ENCODE assay signal across 12 cellular contexts in genomic region chr12:128796439-128797118, GRCh38. TPM values are rescaled to one million over a fixed set of nuclear protein-coding genes. Genes with fewer than 3 reads are reported as not detected.
DNase-seq lines count a peak whose midpoint lies in the region; ATAC-seq lines count a peak whose summit lies in the region.
"Had no signal": no experiment of that assay in that cellular context is flagged by ENCODE, and none has a peak within 500 bp of the region (broad histone marks: within the 10 kb centered on the region; RNA-seq: fewer than 3 reads in every experiment).

No MANE protein-coding gene starts in this region.

- no peak overlapping the region for H3K4me3 Mint-ChIP-seq in activated CD8-positive, alpha-beta memory T cell treated with anti-CD3 and anti-CD28 coated beads, Interleukin-2, amount 10 ng/mL, durations not matched to agents 7 days and 5 days
- H3K4me3 Mint-ChIP-seq in effector memory CD8-positive, alpha-beta T cell = peak overlapping the region; percentile 76 to 87
- H3K4me3 Mint-ChIP-seq in stimulated activated effector memory CD8-positive, alpha-beta T cell treated with anti-CD3 and anti-CD28 coated beads, Interleukin-12 subunit alpha, Interleukin-12 subunit beta, amount 100 ng/mL, for 72 hours = peak overlapping the region; percentile 60

- peaks cover 21% of the 10 kb centered on the region for H3K4me1 ChIP-seq in HUES6 (ENCODE audit: control insufficient read depth, insufficient read depth, low read length)

- no peaks in the 10 kb centered on the region for H3K9me3 ChIP-seq in HUES6 (ENCODE audit: control insufficient read depth, insufficient read depth, low read depth, low read length)
- H3K9me3 ChIP-seq: thoracic aorta had no signal

- H3K4me1 Mint-ChIP-seq in activated CD8-positive, alpha-beta memory T cell treated with anti-CD3 and anti-CD28 coated beads, Interleukin-2, amount 10 ng/mL, durations not matched to agents 7 days and 5 days = peaks cover 52% of the 10 kb centered on the region
- H3K4me1 Mint-ChIP-seq in effector memory CD8-positive, alpha-beta T cell (ENCODE audit: low read depth in 2 of 2) = peaks cover 71 to 76% of the 10 kb centered on the region in 2 donors
- H3K4me1 Mint-ChIP-seq in stimulated activated effector memory CD8-positive, alpha-beta T cell treated with anti-CD3 and anti-CD28 coated beads, Interleukin-12 subunit alpha, Interleukin-12 subunit beta, amount 100 ng/mL, for 72 hours = peaks cover 81% of the 10 kb centered on the region

- ATAC-seq in activated CD8-positive, alpha-beta memory T cell treated with anti-CD3 and anti-CD28 coated beads, Interleukin-2, amount 10 ng/mL, durations not matched to agents 7 days and 5 days = peak; percentile 48
- peak; percentile 67 for ATAC-seq in effector memory CD8-positive, alpha-beta T cell (replicated peaks)
- peak; percentile 65 for ATAC-seq in stimulated activated effector memory CD8-positive, alpha-beta T cell treated with anti-CD3 and anti-CD28 coated beads, Interleukin-12 subunit alpha, Interleukin-12 subunit beta, amount 100 ng/mL, for 72 hours
- no peak for ATAC-seq in HG02885 (IDR thresholded peaks at IDR 0.05; ENCODE audit: poor library complexity, unreplicated experiment)
- ATAC-seq: HCT116, right cardiac atrium had no signal

- peak overlapping the region; percentile 12 for H3K9ac ChIP-seq in HUES6 (ENCODE audit: low read length)

- no peaks in the 10 kb centered on the region for H3K9me3 Mint-ChIP-seq in activated CD8-positive, alpha-beta memory T cell treated with anti-CD3 and anti-CD28 coated beads, Interleukin-2, amount 10 ng/mL, durations not matched to agents 7 days and 5 days (ENCODE audit: low read depth)
- no peaks in the 10 kb centered on the region for H3K9me3 Mint-ChIP-seq in effector memory CD8-positive, alpha-beta T cell
- H3K9me3 Mint-ChIP-seq in stimulated activated effector memory CD8-positive, alpha-beta T cell treated with anti-CD3 and anti-CD28 coated beads, Interleukin-12 subunit alpha, Interleukin-12 subunit beta, amount 100 ng/mL, for 72 hours = no peaks in the 10 kb centered on the region

- CTCF ChIA-PET in activated CD8-positive, alpha-beta memory T cell treated with anti-CD3 and anti-CD28 coated beads, Interleukin-2, amount 10 ng/mL, durations not matched to agents 7 days and 5 days (lab: Charles Lee) = interaction anchor here (0.8 to 2.4 kb wide), 3 partner anchors 8 to 27 kb away, joined by 3 to 7 read pairs (median 3); partner anchors contain the start of gene SLC15A4

- H3K27ac Mint-ChIP-seq in activated CD8-positive, alpha-beta memory T cell treated with anti-CD3 and anti-CD28 coated beads, Interleukin-2, amount 10 ng/mL, durations not matched to agents 7 days and 5 days = peak overlapping the region; percentile 70
- H3K27ac Mint-ChIP-seq in effector memory CD8-positive, alpha-beta T cell = peak overlapping the region; percentile 99 to 100
- peak overlapping the region; percentile 92 for H3K27ac Mint-ChIP-seq in stimulated activated effector memory CD8-positive, alpha-beta T cell treated with anti-CD3 and anti-CD28 coated beads, Interleukin-12 subunit alpha, Interleukin-12 subunit beta, amount 100 ng/mL, for 72 hours

- H3K36me3 ChIP-seq in HUES6 (ENCODE audit: control insufficient read depth, insufficient read depth, low read length) = peaks cover 86% of the 10 kb centered on the region

- no peaks in the 10 kb centered on the region for H3K27me3 Mint-ChIP-seq in activated CD8-positive, alpha-beta memory T cell treated with anti-CD3 and anti-CD28 coated beads, Interleukin-2, amount 10 ng/mL, durations not matched to agents 7 days and 5 days
- no peaks in the 10 kb centered on the region for H3K27me3 Mint-ChIP-seq in effector memory CD8-positive, alpha-beta T cell

- no peak overlapping the region for H3K4me3 ChIP-seq in HUES6 (ENCODE audit: low read depth, low read length)
- H3K4me3 ChIP-seq: thoracic aorta had no signal

- no peaks in the 10 kb centered on the region for H3K27me3 ChIP-seq in HUES6 (ENCODE audit: control insufficient read depth, insufficient read depth, low read length)

- H3K36me3 Mint-ChIP-seq in activated CD8-positive, alpha-beta memory T cell treated with anti-CD3 and anti-CD28 coated beads, Interleukin-2, amount 10 ng/mL, durations not matched to agents 7 days and 5 days = peaks cover 51% of the 10 kb centered on the region
- peaks cover 86% of the 10 kb centered on the region for H3K36me3 Mint-ChIP-seq in effector memory CD8-positive, alpha-beta T cell (ENCODE audit: insufficient read depth)
- peaks cover 100% of the 10 kb centered on the region for H3K36me3 Mint-ChIP-seq in stimulated activated effector memory CD8-positive, alpha-beta T cell treated with anti-CD3 and anti-CD28 coated beads, Interleukin-12 subunit alpha, Interleukin-12 subunit beta, amount 100 ng/mL, for 72 hours

- no peak overlapping the region for H3K27ac ChIP-seq in HUES6 (ENCODE audit: low read depth, low read length)

- no peak for DNase-seq in activated CD8-positive, alpha-beta memory T cell treated with anti-CD3 and anti-CD28 coated beads, Interleukin-2, amount 10 ng/mL, durations not matched to agents 7 days and 5 days
- no peak for DNase-seq in activated CD8-positive, alpha-beta memory T cell treated with anti-CD3 and anti-CD28 coated beads, Interleukin-2, amount 50 U/mL, for 4 hours
- peak; percentile 35 to 59 (median 42) for DNase-seq in effector memory CD8-positive, alpha-beta T cell
- no peak for DNase-seq in stimulated activated effector memory CD8-positive, alpha-beta T cell treated with anti-CD3 and anti-CD28 coated beads, Interleukin-12 subunit alpha, Interleukin-12 subunit beta, amount 100 ng/mL, for 72 hours (ENCODE audit: low spot score in 2 of 2)
- no peak for DNase-seq in NCI-H2171 (lab: John Stamatoyannopoulos, UW)
- no peak for DNase-seq in ureter (ENCODE audit: low spot score)
- DNase-seq: DMS 273 treated with DMSO at 0.1 percent for 48 hours, right cardiac atrium had no signal

RNA-seq across cellular contexts. Expression of gene SLC15A4, which starts 27.2 kb away (rescaled TPM):
- 10 to 100 TPM; 23.0 to 26.0 TPM for total RNA-seq in activated CD8-positive, alpha-beta memory T cell treated with anti-CD3 and anti-CD28 coated beads, Interleukin-2, amount 10 ng/mL, durations not matched to agents 7 days and 5 days
- 27.6 TPM for total RNA-seq in ureter

RNA-seq across cellular contexts. Expression of gene GLT1D1, which starts 56.7 kb away (rescaled TPM):
- total RNA-seq in activated CD8-positive, alpha-beta memory T cell treated with anti-CD3 and anti-CD28 coated beads, Interleukin-2, amount 10 ng/mL, durations not matched to agents 7 days and 5 days = under 1 TPM; 0.12 to 0.70 TPM
- total RNA-seq in ureter = 0.94 TPM

Comparison
In these comparisons a context has a peak if more than half of its experiments do, and no peak if none do; other contexts are left out.
1. DNase-seq: peak in effector memory CD8-positive, alpha-beta T cell (3 of 3); none in activated CD8-positive, alpha-beta memory T cell treated with anti-CD3 and anti-CD28 coated beads, Interleukin-2, amount 10 ng/mL, durations not matched to agents 7 days and 5 days (single experiment), activated CD8-positive, alpha-beta memory T cell treated with anti-CD3 and anti-CD28 coated beads, Interleukin-2, amount 50 U/mL, for 4 hours (single experiment), stimulated activated effector memory CD8-positive, alpha-beta T cell treated with anti-CD3 and anti-CD28 coated beads, Interleukin-12 subunit alpha, Interleukin-12 subunit beta, amount 100 ng/mL, for 72 hours (0 of 2), NCI-H2171 (single experiment) and ureter (single experiment).
2. Peak in every context shown above with its lines, with median percentiles within 50 percentile points of each other: H3K27ac Mint-ChIP-seq.